In genomic region chr15:67154249-67154648, GRCh38 we compare ENCODE assay signal across 26 cellular contexts.
DNase-seq lines count a peak whose midpoint lies in the region; ATAC-seq and TF ChIP-seq lines count a peak whose summit lies in the region.
"Had no signal": no experiment of that assay in that cellular context is flagged by ENCODE, and none has a peak within 500 bp of the region (broad histone marks: within the 10 kb centered on the region; RNA-seq: fewer than 3 reads in every experiment).

No MANE protein-coding gene starts in this region.

- no peaks in the 10 kb centered on the region for H3K36me3 ChIP-seq in heart right ventricle
- H3K36me3 ChIP-seq in uterus, result no peaks in the 10 kb centered on the region
- H3K36me3 ChIP-seq: BE2C, right lobe of liver, thoracic aorta had no signal

- no peak overlapping the region for H3K4me3 Mint-ChIP-seq in neural crest cell
- H3K4me3 Mint-ChIP-seq: activated CD4-positive, alpha-beta T cell treated with anti-CD3 and anti-CD28 coated beads for 36 hours; activated T-cell treated with anti-CD3 and anti-CD28 coated beads, Interleukin-2, amount 50 U/mL, for 4 hours; brain had no signal

- peaks cover 23% of the 10 kb centered on the region for H3K4me1 Mint-ChIP-seq in neural crest cell

- TF ChIP-seq POLR2A in uterus (IDR thresholded peaks at IDR 0.05), result no peak

- H3K27me3 ChIP-seq in heart right ventricle (no peaks in the 10 kb centered on the region), uterus (no peaks in the 10 kb centered on the region)
- H3K27me3 ChIP-seq: BE2C, right lobe of liver, SJCRH30 had no signal

- DNase-seq in cardiac septum (ENCODE audit: low spot score) (peak; percentile 9), heart right ventricle (no peak), amniotic epithelial cell (ENCODE audit: low read depth) (peak; percentile 59), neural crest cell (ENCODE audit: low read depth, low spot score) (no peak), uterus (no peak), NCI-H2081 treated with DMSO at 0.1 percent for 48 hours (lab: John Stamatoyannopoulos, UW) (no peak)
- DNase-seq in stimulated activated CD4-positive, alpha-beta T cell treated with anti-CD3 and anti-CD28 coated beads, Interleukin-4, amount 100 ng/mL, for 4 hours, result no peak
- DNase-seq: ACHN; activated CD4-positive, alpha-beta T cell treated with anti-CD3 and anti-CD28 coated beads for 36 hours; activated CD8-positive, alpha-beta memory T cell treated with anti-CD3 and anti-CD28 coated beads for 24 hours; activated T-cell treated with anti-CD3 and anti-CD28 coated beads, Interleukin-2, amount 50 U/mL, for 4 hours; BE2C; COR-L47; GDM1; KBM-7; NCI-H1105; NCI-H187 treated with DMSO at 0.1 percent for 48 hours; NCI-H524; NK-92 treated with Interleukin-12 subunit alpha and Interleukin-12 subunit beta, amount 100 ng/mL, for 24 hours; right lobe of liver; SJCRH30; stimulated activated naive CD4-positive, alpha-beta T cell treated with Interleukin-2 at 50 U/mL for 16 hours had no signal

- peak overlapping the region in 1 of 10 donors; percentile 6 for H3K27ac ChIP-seq in heart right ventricle
- H3K27ac ChIP-seq in uterus, result peak overlapping the region; percentile 7 to 36
- H3K27ac ChIP-seq: right lobe of liver, SJCRH30, thoracic aorta had no signal

- H3K27ac Mint-ChIP-seq in neural crest cell (ENCODE audit: unreplicated experiment), result peak overlapping the region; percentile 81
- H3K27ac Mint-ChIP-seq: activated CD4-positive, alpha-beta T cell treated with anti-CD3 and anti-CD28 coated beads for 36 hours; brain had no signal

- H3K4me3 ChIP-seq in heart right ventricle (no peak overlapping the region), uterus (no peak overlapping the region)
- H3K4me3 ChIP-seq: lung, right lobe of liver, SJCRH30, thoracic aorta had no signal

- no peaks in the 10 kb centered on the region for H3K27me3 Mint-ChIP-seq in neural crest cell (ENCODE audit: low read depth)
- H3K27me3 Mint-ChIP-seq: activated CD4-positive, alpha-beta T cell treated with anti-CD3 and anti-CD28 coated beads for 36 hours; brain had no signal

- H3K4me1 ChIP-seq in heart right ventricle (peaks cover 10 to 53% (median 40%) of the 10 kb centered on the region in 9 donors), uterus (peaks cover 13 to 20% of the 10 kb centered on the region in 2 donors)
- H3K4me1 ChIP-seq: BE2C had no signal

- H3K9me3 ChIP-seq in heart right ventricle (no peaks in the 10 kb centered on the region), uterus (no peaks in the 10 kb centered on the region)
- H3K9me3 ChIP-seq: BE2C, right lobe of liver, SJCRH30, thoracic aorta had no signal

- peaks cover 6% of the 10 kb centered on the region for H3K36me3 Mint-ChIP-seq in neural crest cell (ENCODE audit: low read depth)

- intact Hi-C loops in cardiac septum (cut with DNase I), result no loop called here
- intact Hi-C loops in heart right ventricle (cut with DNase I), result no loop called here
- intact Hi-C loops in uterus (cut with DNase I; ENCODE audit: low total_unique reads), result no loop called here

- no peak for TF ChIP-seq CTCF in heart right ventricle (IDR thresholded peaks at IDR 0.05)
- no peak for TF ChIP-seq CTCF in neural crest cell (conservative IDR thresholded peaks at IDR 0.05)
- no peak for TF ChIP-seq CTCF in uterus (IDR thresholded peaks at IDR 0.05)

- peaks cover 2% of the 10 kb centered on the region for H3K9me3 Mint-ChIP-seq in neural crest cell
- H3K9me3 Mint-ChIP-seq: activated T-cell treated with anti-CD3 and anti-CD28 coated beads, Interleukin-2, amount 50 U/mL, for 4 hours had no signal

- ATAC-seq in heart right ventricle, result no peak
- ATAC-seq in HG03460 (IDR thresholded peaks at IDR 0.05; ENCODE audit: unreplicated experiment), result no peak
- ATAC-seq: activated CD4-positive, alpha-beta T cell treated with anti-CD3 and anti-CD28 coated beads for 36 hours; activated T-cell treated with anti-CD3 and anti-CD28 coated beads, Interleukin-2, amount 50 U/mL, for 4 hours; right lobe of liver had no signal

Comparison
In these comparisons a context has a peak if more than half of its experiments do, and no peak if none do; other contexts are left out.
1. DNase-seq: peak in cardiac septum (single experiment) and amniotic epithelial cell (single experiment); none in heart right ventricle (0 of 2), neural crest cell (single experiment), uterus (0 of 2), stimulated activated CD4-positive, alpha-beta T cell treated with anti-CD3 and anti-CD28 coated beads, Interleukin-4, amount 100 ng/mL, for 4 hours (0 of 2) and NCI-H2081 treated with DMSO at 0.1 percent for 48 hours (single experiment).